In genomic region chr11:1654388-1655167, GRCh38 we compare ENCODE assay signal across 1 cellular context.
TF ChIP-seq lines count a peak whose summit lies in the region.

No MANE protein-coding gene starts in this region.

TF ChIP-seq in HepG2, 621 proteins besides CTCF, POLR2A, EP300 and RAD21 (continued from another document and continues in another):
- TF ChIP-seq, protein P1, sequence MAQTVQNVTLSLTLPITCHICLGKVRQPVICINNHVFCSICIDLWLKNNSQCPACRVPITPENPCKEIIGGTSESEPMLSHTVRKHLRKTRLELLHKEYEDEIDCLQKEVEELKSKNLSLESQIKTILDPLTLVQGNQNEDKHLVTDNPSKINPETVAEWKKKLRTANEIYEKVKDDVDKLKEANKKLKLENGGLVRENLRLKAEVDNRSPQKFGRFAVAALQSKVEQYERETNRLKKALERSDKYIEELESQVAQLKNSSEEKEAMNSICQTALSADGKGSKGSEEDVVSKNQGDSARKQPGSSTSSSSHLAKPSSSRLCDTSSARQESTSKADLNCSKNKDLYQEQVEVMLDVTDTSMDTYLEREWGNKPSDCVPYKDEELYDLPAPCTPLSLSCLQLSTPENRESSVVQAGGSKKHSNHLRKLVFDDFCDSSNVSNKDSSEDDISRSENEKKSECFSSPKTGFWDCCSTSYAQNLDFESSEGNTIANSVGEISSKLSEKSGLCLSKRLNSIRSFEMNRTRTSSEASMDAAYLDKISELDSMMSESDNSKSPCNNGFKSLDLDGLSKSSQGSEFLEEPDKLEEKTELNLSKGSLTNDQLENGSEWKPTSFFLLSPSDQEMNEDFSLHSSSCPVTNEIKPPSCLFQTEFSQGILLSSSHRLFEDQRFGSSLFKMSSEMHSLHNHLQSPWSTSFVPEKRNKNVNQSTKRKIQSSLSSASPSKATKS (CRISPR knock-in tag; IDR thresholded peaks at IDR 0.05), result no peak
- no peak for TF ChIP-seq ZNF142 (CRISPR knock-in tag; IDR thresholded peaks at IDR 0.05)
- TF ChIP-seq SCMH1 (CRISPR knock-in tag; IDR thresholded peaks at IDR 0.05; ENCODE audit: borderline replicate concordance), result no peak
- no peak for TF ChIP-seq MIER2 (CRISPR knock-in tag; IDR thresholded peaks at IDR 0.05)
- TF ChIP-seq ZNF839 (CRISPR knock-in tag; IDR thresholded peaks at IDR 0.05; ENCODE audit: borderline replicate concordance), result no peak
- no peak for TF ChIP-seq USF2 (IDR thresholded peaks at IDR 0.05; ENCODE audit: low read depth, low read length)
- no peak for TF ChIP-seq USF2 (CRISPR knock-in tag; IDR thresholded peaks at IDR 0.05; ENCODE audit: borderline replicate concordance)
- no peak for TF ChIP-seq FOXM1 (CRISPR knock-in tag; IDR thresholded peaks at IDR 0.05)
- TF ChIP-seq SIN3A (IDR thresholded peaks at IDR 0.05; ENCODE audit: borderline replicate concordance, low read depth, low read length), result no peak
- no peak; the same call in 1 of the 2 replicates for TF ChIP-seq CBX5 (CRISPR knock-in tag; IDR thresholded peaks at IDR 0.05; ENCODE audit: borderline replicate concordance)
- TF ChIP-seq ZNF343 (CRISPR knock-in tag; IDR thresholded peaks at IDR 0.05), result no peak
- TF ChIP-seq TBP (CRISPR knock-in tag; IDR thresholded peaks at IDR 0.05), result no peak
- TF ChIP-seq ZBTB40 (IDR thresholded peaks at IDR 0.05), result no peak
- TF ChIP-seq ZBTB40 (CRISPR knock-in tag; IDR thresholded peaks at IDR 0.05), result no peak; the same call in 1 of the 2 replicates
- TF ChIP-seq TBX3 (IDR thresholded peaks at IDR 0.05; ENCODE audit: borderline replicate concordance), result no peak
- TF ChIP-seq MEIS1 (CRISPR knock-in tag; IDR thresholded peaks at IDR 0.05; ENCODE audit: borderline replicate concordance), result peak; percentile 80; the same call in 1 of the 2 replicates
- peak; percentile 43; the same call in 1 of the 2 replicates for TF ChIP-seq GFI1 (CRISPR knock-in tag; IDR thresholded peaks at IDR 0.05; ENCODE audit: borderline replicate concordance)
- no peak for TF ChIP-seq SATB2 (CRISPR knock-in tag; IDR thresholded peaks at IDR 0.05)
- TF ChIP-seq HNF1B (CRISPR knock-in tag; IDR thresholded peaks at IDR 0.05), result no peak; the same call in 1 of the 2 replicates
- no peak; the same call in 1 of the 2 replicates for TF ChIP-seq ZNF556 (CRISPR knock-in tag; IDR thresholded peaks at IDR 0.05; ENCODE audit: borderline replicate concordance)
- no peak for TF ChIP-seq ZNF276 (CRISPR knock-in tag; IDR thresholded peaks at IDR 0.05; ENCODE audit: low read depth)
- TF ChIP-seq MATR3 (CRISPR knock-in tag; IDR thresholded peaks at IDR 0.05), result no peak
- TF ChIP-seq POLR2AphosphoS2 (IDR thresholded peaks at IDR 0.05; ENCODE audit: low read depth, low read length), result no peak
- peak; percentile 71; the same call in 1 of the 2 replicates for TF ChIP-seq TFAP4 (IDR thresholded peaks at IDR 0.05; ENCODE audit: borderline replicate concordance, low read depth)
- TF ChIP-seq NFE2 (CRISPR knock-in tag; IDR thresholded peaks at IDR 0.05), result no peak
- TF ChIP-seq, protein P2, sequence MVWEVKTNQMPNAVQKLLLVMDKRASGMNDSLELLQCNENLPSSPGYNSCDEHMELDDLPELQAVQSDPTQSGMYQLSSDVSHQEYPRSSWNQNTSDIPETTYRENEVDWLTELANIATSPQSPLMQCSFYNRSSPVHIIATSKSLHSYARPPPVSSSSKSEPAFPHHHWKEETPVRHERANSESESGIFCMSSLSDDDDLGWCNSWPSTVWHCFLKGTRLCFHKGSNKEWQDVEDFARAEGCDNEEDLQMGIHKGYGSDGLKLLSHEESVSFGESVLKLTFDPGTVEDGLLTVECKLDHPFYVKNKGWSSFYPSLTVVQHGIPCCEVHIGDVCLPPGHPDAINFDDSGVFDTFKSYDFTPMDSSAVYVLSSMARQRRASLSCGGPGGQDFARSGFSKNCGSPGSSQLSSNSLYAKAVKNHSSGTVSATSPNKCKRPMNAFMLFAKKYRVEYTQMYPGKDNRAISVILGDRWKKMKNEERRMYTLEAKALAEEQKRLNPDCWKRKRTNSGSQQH (CRISPR knock-in tag; IDR thresholded peaks at IDR 0.05; ENCODE audit: low read depth), result no peak
